In the genomic region with DNA sequence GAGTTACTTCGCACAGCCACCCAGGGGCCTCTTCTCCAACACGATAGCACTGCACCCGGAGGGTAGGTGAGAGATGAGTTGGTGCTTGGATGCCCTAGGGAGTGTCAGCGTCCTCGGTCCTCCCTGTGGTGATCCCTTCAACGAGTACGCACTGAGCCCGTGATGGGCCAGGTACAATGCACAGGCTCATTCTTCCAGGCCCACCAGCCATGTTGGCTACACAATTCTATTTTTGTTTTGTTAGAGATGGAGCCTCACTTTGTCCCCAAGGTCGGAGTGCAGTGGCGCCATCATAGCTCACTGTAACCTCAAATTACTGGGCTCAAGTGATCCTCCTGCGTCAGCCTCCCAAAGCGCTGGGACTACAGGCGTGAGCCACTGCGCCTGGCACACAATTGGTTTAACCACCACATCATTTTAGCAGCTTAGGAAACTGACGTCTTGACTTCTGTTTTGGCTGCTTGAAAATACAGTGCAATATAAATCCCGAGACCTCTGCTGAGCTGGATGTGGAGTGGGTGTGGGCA, we compare ENCODE assay signal across 8 cellular contexts. TPM values are rescaled to one million over a fixed set of nuclear protein-coding genes. Genes with fewer than 3 reads are reported as not detected.
DNase-seq lines count a peak whose midpoint lies in the region; ATAC-seq and TF ChIP-seq lines count a peak whose summit lies in the region.

No MANE protein-coding gene starts in this region.

- no peak for DNase-seq in BE2C
- peak; percentile 69 for DNase-seq in NCI-H774 (lab: John Stamatoyannopoulos, UW)
- no peak for DNase-seq in natural killer cell treated with Interleukin-12 subunit alpha and Interleukin-12 subunit beta and Interleukin-15 and Interleukin-18, amount 100 ng/mL, for 72 hours (ENCODE audit: low spot score)
- no peak for DNase-seq in G401 (ENCODE audit: low spot score)
- no peak for DNase-seq in COLO829 (ENCODE audit: low spot score)

- TF ChIP-seq CTCF in BE2C (IDR thresholded peaks at IDR 0.05; ENCODE audit: low read depth, low read length): no peak

- peak overlapping the region; percentile 78 for H3K4me3 Mint-ChIP-seq in natural killer cell treated with Interleukin-12 subunit alpha and Interleukin-12 subunit beta and Interleukin-15 and Interleukin-18, amount 100 ng/mL, for 72 hours

- H3K4me1 Mint-ChIP-seq in natural killer cell treated with Interleukin-12 subunit alpha and Interleukin-12 subunit beta and Interleukin-15 and Interleukin-18, amount 100 ng/mL, for 72 hours (ENCODE audit: low read depth in 2 of 2): peaks cover 11 to 16% of the 10 kb centered on the region in 2 donors

- H3K27me3 ChIP-seq in BE2C (no peaks in the 10 kb centered on the region), ectodermal cell (ENCODE audit: control insufficient read depth, insufficient read depth, low read length, poor library complexity, severe bottlenecking) (peaks cover 16% of the 10 kb centered on the region)

- H3K4me3 ChIP-seq in BE2C (ENCODE audit: low read depth, low read length) (peak overlapping the region; percentile 61), ectodermal cell (ENCODE audit: insufficient read depth, low read depth, low read length) (peak overlapping the region; percentile 57)

- no peaks in the 10 kb centered on the region for H3K36me3 Mint-ChIP-seq in natural killer cell treated with Interleukin-12 subunit alpha and Interleukin-12 subunit beta and Interleukin-15 and Interleukin-18, amount 100 ng/mL, for 72 hours

- ATAC-seq in GM19452 (IDR thresholded peaks at IDR 0.05; ENCODE audit: unreplicated experiment) (peak; percentile 3), GM18520 (IDR thresholded peaks at IDR 0.05; ENCODE audit: unreplicated experiment) (no peak)
- peak in 1 of 2 donors; percentile 3 for ATAC-seq in natural killer cell treated with Interleukin-12 subunit alpha and Interleukin-12 subunit beta and Interleukin-15 and Interleukin-18, amount 100 ng/mL, for 72 hours

- H3K36me3 ChIP-seq in BE2C: no peaks in the 10 kb centered on the region
- H3K36me3 ChIP-seq in ectodermal cell (ENCODE audit: control insufficient read depth, insufficient read depth, low read length): no peaks in the 10 kb centered on the region

- H3K9me3 ChIP-seq in BE2C (no peaks in the 10 kb centered on the region), ectodermal cell (ENCODE audit: control insufficient read depth, low read length) (no peaks in the 10 kb centered on the region)

- in situ Hi-C loops in G401 (cut with HindIII; ENCODE audit: low sequenced_read_pairs): no loop called here

- 64 to 67% methylated on average over 16 of the region's 16 CpGs for WGBS in ectodermal cell, 2 experiments

- H3K9me3 Mint-ChIP-seq in natural killer cell treated with Interleukin-12 subunit alpha and Interleukin-12 subunit beta and Interleukin-15 and Interleukin-18, amount 100 ng/mL, for 72 hours: no peaks in the 10 kb centered on the region

- no peak overlapping the region for H3K27ac ChIP-seq in ectodermal cell (ENCODE audit: insufficient read depth, low read depth, low read length, poor library complexity, severe bottlenecking)

- H3K27me3 Mint-ChIP-seq in natural killer cell treated with Interleukin-12 subunit alpha and Interleukin-12 subunit beta and Interleukin-15 and Interleukin-18, amount 100 ng/mL, for 72 hours: peaks cover 4 to 7% of the 10 kb centered on the region in 2 donors

- H3K4me1 ChIP-seq in BE2C (no peaks in the 10 kb centered on the region; the same call in none of the 2 replicates), ectodermal cell (ENCODE audit: control insufficient read depth, insufficient read depth, low read length) (peaks cover 6% of the 10 kb centered on the region)

- H3K27ac Mint-ChIP-seq in natural killer cell treated with Interleukin-12 subunit alpha and Interleukin-12 subunit beta and Interleukin-15 and Interleukin-18, amount 100 ng/mL, for 72 hours: peak overlapping the region in 1 of 2 donors; percentile 40

RNA-seq across cellular contexts. Expression of a gene that starts 0.6 kb away (rescaled TPM):
- 32.1 TPM for polyA plus RNA-seq in BE2C (2012; ENCODE audit: insufficient read depth, insufficient read length, low read depth)
- polyA plus RNA-seq in ectodermal cell (2013, experiment 1 of 4): 38.6 TPM
- 39.3 TPM for polyA plus RNA-seq in ectodermal cell (2013, experiment 2 of 4)
- polyA plus RNA-seq in ectodermal cell (2013, experiment 3 of 4): 30.9 TPM
- polyA plus RNA-seq in ectodermal cell (2013, experiment 4 of 4): 34.6 TPM
- 10 to 100 TPM; 16.4 to 28.5 TPM for total RNA-seq in natural killer cell treated with Interleukin-12 subunit alpha and Interleukin-12 subunit beta and Interleukin-15 and Interleukin-18, amount 100 ng/mL, for 72 hours
- total RNA-seq in G401 (2014; rRNA removed; shearing (Covaris generic)): 32.1 and 39.7 TPM in 2 replicates
